ENCODE assay signal across 9 cellular contexts in the genomic region with DNA sequence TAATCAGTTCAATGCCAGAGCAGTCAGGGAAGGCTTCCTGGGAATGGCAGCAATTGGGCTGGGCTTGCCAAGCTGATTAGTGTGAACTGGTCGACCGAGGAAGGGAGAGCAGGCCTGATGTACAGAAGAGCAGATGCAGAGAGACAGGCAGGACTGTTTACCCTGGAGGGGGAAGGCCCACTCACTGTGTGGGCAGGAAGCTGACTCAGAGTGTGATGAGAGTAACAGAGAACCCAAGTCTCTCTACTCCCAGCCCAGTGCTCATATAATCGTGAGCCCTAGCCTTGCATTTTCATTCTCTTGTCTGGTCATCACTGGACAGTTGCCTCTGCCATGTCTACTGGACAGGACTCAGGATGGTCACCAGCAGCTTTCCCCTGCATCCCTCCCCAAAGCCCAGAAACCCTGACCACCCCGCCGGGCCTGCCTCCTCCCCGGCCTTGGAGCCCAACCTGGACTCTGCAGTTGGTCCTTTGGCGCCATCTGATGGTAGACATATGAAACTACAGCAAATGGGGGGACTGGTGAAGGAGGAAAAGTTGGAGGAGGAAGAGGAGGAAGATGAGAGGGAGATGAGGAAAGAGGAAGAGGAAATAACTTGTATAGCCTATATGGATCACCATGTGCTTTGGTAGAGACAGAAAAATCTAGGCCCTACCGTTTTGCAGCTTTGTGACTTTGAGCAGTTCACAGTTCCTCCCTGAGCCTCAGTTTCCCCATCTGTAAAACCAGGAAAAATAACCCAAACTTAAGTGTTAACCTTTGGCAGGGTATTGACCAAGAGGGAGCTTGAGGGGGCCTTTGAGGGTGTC. TPM values are rescaled to one million over a fixed set of nuclear protein-coding genes. Genes with fewer than 3 reads are reported as not detected.
DNase-seq lines count a peak whose midpoint lies in the region; ATAC-seq, FAIRE-seq and TF ChIP-seq lines count a peak whose summit lies in the region.
"Had no signal": no experiment of that assay in that cellular context is flagged by ENCODE, and none has a peak within 500 bp of the region (broad histone marks: within the 10 kb centered on the region; RNA-seq: fewer than 3 reads in every experiment).

No MANE protein-coding gene starts in this region.

- H3K4me2 ChIP-seq in BLaER1, result peak overlapping the region; percentile 59
- H3K4me2 ChIP-seq in PC-3 (ENCODE audit: low read length), result peak overlapping the region; percentile 70
- H3K4me2 ChIP-seq in osteoblast (ENCODE audit: insufficient read depth, low read length), result peak overlapping the region; percentile 78

- H3K36me3 ChIP-seq in BLaER1 (no peaks in the 10 kb centered on the region), PC-3 (ENCODE audit: low read depth, low read length) (no peaks in the 10 kb centered on the region), osteoblast (ENCODE audit: insufficient read depth, low read length) (no peaks in the 10 kb centered on the region)

- no peak overlapping the region for H3K4me3 ChIP-seq in BLaER1
- peak overlapping the region; percentile 49 for H3K4me3 ChIP-seq in PC-3 (ENCODE audit: low read length)
- H3K4me3 ChIP-seq in fibroblast of mammary gland (ENCODE audit: control insufficient read depth, low read depth, low read length), result peak overlapping the region; percentile 16
- peak overlapping the region; percentile 56 for H3K4me3 ChIP-seq in osteoblast (ENCODE audit: insufficient read depth, low read length)
- H3K4me3 ChIP-seq: SK-N-MC had no signal

- peak; percentile 84 for DNase-seq in PC-3
- DNase-seq in activated T-cell treated with anti-CD3 and anti-CD28 coated beads, Interleukin-2, amount 50 U/mL, for 4 hours, result peak; percentile 53
- peak; percentile 91 for DNase-seq in fibroblast of mammary gland (ENCODE audit: low read depth)
- DNase-seq in osteoblast (ENCODE audit: insufficient read length, low spot score, missing footprints), result peak; percentile 95
- peak; percentile 82 for DNase-seq in urothelium cell line (ENCODE audit: low spot score)

- H3K4me1 Mint-ChIP-seq in activated T-cell treated with anti-CD3 and anti-CD28 coated beads, Interleukin-2, amount 50 U/mL, for 4 hours (ENCODE audit: low read depth), result peaks cover 25% of the 10 kb centered on the region

- ATAC-seq in GM18907 (IDR thresholded peaks at IDR 0.05; ENCODE audit: unreplicated experiment), result peak; percentile 89
- ATAC-seq in HG03571 (IDR thresholded peaks at IDR 0.05; ENCODE audit: unreplicated experiment), result peak; percentile 78
- peak; percentile 95 for ATAC-seq in PC-3
- ATAC-seq in activated T-cell treated with anti-CD3 and anti-CD28 coated beads, Interleukin-2, amount 50 U/mL, for 4 hours, result peak; percentile 94 to 99

- H3K79me2 ChIP-seq in PC-3 (ENCODE audit: low read length) (no peaks in the 10 kb centered on the region), osteoblast (ENCODE audit: insufficient read depth, low read length) (no peaks in the 10 kb centered on the region)

- CTCF ChIA-PET in PC-3 (lab: Charles Lee), result interaction anchor here (0.8 to 5.0 kb wide), 6 partner anchors 105 to 241 kb away, joined by 3 to 58 read pairs (median 4); no protein-coding TSS in a partner anchor

- H3K27ac ChIP-seq in BLaER1, result peak overlapping the region; percentile 48
- no peak overlapping the region for H3K27ac ChIP-seq in PC-3 (ENCODE audit: low read length)
- no peak overlapping the region for H3K27ac ChIP-seq in osteoblast (ENCODE audit: low read depth, low read length)
- H3K27ac ChIP-seq: SK-N-MC had no signal

- no peaks in the 10 kb centered on the region for H3K27me3 ChIP-seq in BLaER1
- peaks cover 12% of the 10 kb centered on the region; the same call in 1 of the 2 replicates for H3K27me3 ChIP-seq in PC-3 (ENCODE audit: low read length)
- peaks cover 25% of the 10 kb centered on the region for H3K27me3 ChIP-seq in osteoblast (ENCODE audit: insufficient read depth, low read length)

- BruUV-seq in PC-3 (replicated peaks; lab: Mats Ljungman, UMichigan), result no TSS peak

- H3K9me3 ChIP-seq in BLaER1 (no peaks in the 10 kb centered on the region), PC-3 (ENCODE audit: low read length) (no peaks in the 10 kb centered on the region), osteoblast (ENCODE audit: low read depth, low read length) (no peaks in the 10 kb centered on the region)

- H3K9ac ChIP-seq in BLaER1 (no peak overlapping the region), PC-3 (ENCODE audit: low read length) (no peak overlapping the region)

- H3K4me1 ChIP-seq in BLaER1, result peaks cover 77% of the 10 kb centered on the region
- peaks cover 6% of the 10 kb centered on the region for H3K4me1 ChIP-seq in PC-3 (ENCODE audit: insufficient read depth, low read length)
- H3K4me1 ChIP-seq in osteoblast (ENCODE audit: insufficient read depth, low read length), result peaks cover 9% of the 10 kb centered on the region

- H4K20me1 ChIP-seq in BLaER1 (no peaks in the 10 kb centered on the region), PC-3 (ENCODE audit: low read length) (no peaks in the 10 kb centered on the region), osteoblast (ENCODE audit: insufficient read depth, low read length) (no peaks in the 10 kb centered on the region)

- TF ChIP-seq CTCF in PC-3 (conservative IDR thresholded peaks at IDR 0.05; ENCODE audit: low read depth, low read length), result peak; percentile 98
- peak; percentile 94 for TF ChIP-seq CTCF in fibroblast of mammary gland (conservative IDR thresholded peaks at IDR 0.05; ENCODE audit: control insufficient read depth, insufficient read depth, low read depth, low read length)
- peak; percentile 96 for TF ChIP-seq CTCF in osteoblast (IDR thresholded peaks at IDR 0.05; ENCODE audit: extremely low read depth, low read depth, low read length)

- no peaks in the 10 kb centered on the region for H3K36me3 Mint-ChIP-seq in activated T-cell treated with anti-CD3 and anti-CD28 coated beads, Interleukin-2, amount 50 U/mL, for 4 hours (ENCODE audit: insufficient read depth)

- H3K27me3 Mint-ChIP-seq in activated T-cell treated with anti-CD3 and anti-CD28 coated beads, Interleukin-2, amount 50 U/mL, for 4 hours (ENCODE audit: low read depth), result no peaks in the 10 kb centered on the region

- peak overlapping the region; percentile 35; the same call in 1 of the 2 replicates for H2AFZ ChIP-seq in PC-3 (ENCODE audit: low read length)
- H2AFZ ChIP-seq in osteoblast (ENCODE audit: low read length), result peak overlapping the region; percentile 58

- H3K4me3 Mint-ChIP-seq in activated T-cell treated with anti-CD3 and anti-CD28 coated beads, Interleukin-2, amount 50 U/mL, for 4 hours, result peak overlapping the region; percentile 63

- POLR2A ChIA-PET in PC-3 (lab: Charles Lee; ENCODE audit: unreplicated experiment), result no interaction called here

- no peaks in the 10 kb centered on the region for H3K9me3 Mint-ChIP-seq in activated T-cell treated with anti-CD3 and anti-CD28 coated beads, Interleukin-2, amount 50 U/mL, for 4 hours

- H3K9me2 ChIP-seq in PC-3 (replicated peaks; ENCODE audit: low read length), result no peaks in the 10 kb centered on the region

- no peaks in the 10 kb centered on the region for H3F3A ChIP-seq in PC-3 (ENCODE audit: low read length, unreplicated experiment)

- intact Hi-C loops in PC-3 (cut with micrococcal nuclease), result loop anchor here (1.0 to 5.0 kb wide), 3 partner anchors 56 to 167 kb away; no protein-coding TSS in a partner anchor

- FAIRE-seq in urothelium cell line (lab: Jason Lieb, UNC), result no peak

RNA-seq across cellular contexts. Expression of a gene that starts 43.4 kb away (rescaled TPM):
- total RNA-seq in PC-3 (2014; rRNA removed), result 5.0 and 6.3 TPM in 2 replicates
- total RNA-seq in activated T-cell treated with anti-CD3 and anti-CD28 coated beads, Interleukin-2, amount 50 U/mL, for 4 hours, result 1 to 10 TPM; 6.0 to 8.5 (median 6.8) TPM
- 5.4 and 6.8 TPM in 2 replicates for total RNA-seq in osteoblast
